ENCODE assay signal across 23 cellular contexts in the genomic region with DNA sequence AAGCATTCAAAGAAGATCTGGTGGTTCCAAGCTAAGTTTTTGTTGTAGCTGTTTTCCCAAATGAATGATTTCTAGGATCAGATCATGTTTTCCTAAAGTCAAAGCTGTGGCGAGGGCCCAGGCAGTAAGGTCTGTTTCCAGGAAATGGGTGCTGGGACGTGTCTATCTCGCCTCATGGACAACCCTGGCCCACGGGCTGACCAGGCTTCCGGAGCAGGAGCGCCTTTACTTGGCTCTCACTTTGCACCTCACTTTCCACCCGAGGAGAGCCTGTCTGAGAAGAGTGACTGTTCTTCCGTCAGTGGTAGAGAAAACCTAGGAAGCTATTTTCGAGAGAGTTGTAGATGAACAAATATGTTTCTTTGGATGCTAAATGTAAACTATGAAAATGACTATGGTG.
A peak's percentile ranks its signal among the peaks of the same experiment; 100 is the strongest.
DNase-seq lines count a peak whose midpoint lies in the region; ATAC-seq and TF ChIP-seq lines count a peak whose summit lies in the region.
"Had no signal": no experiment of that assay in that cellular context is flagged by ENCODE, and none has a peak within 500 bp of the region (broad histone marks: within the 10 kb centered on the region; RNA-seq: fewer than 3 reads in every experiment).

No MANE protein-coding gene starts in this region.

- no peak overlapping the region for H3K27ac ChIP-seq in left ventricle myocardium inferior (replicated peaks)
- H3K27ac ChIP-seq in IMR-90 (ENCODE audit: insufficient read depth, low read length): no peak overlapping the region
- H3K27ac ChIP-seq: BLaER1 had no signal

- no peak overlapping the region for H3K18ac ChIP-seq in IMR-90 (ENCODE audit: low read depth, low read length)

- intact Hi-C loops in Right ventricle myocardium superior (cut with DNase I): no loop called here
- intact Hi-C loops in left ventricle myocardium inferior (cut with micrococcal nuclease): no loop called here
- intact Hi-C loops in left ventricle myocardium superior (cut with micrococcal nuclease): no loop called here
- intact Hi-C loops in Right ventricle myocardium inferior (cut with DNase I): no loop called here
- intact Hi-C loops in IMR-90 (cut with micrococcal nuclease): no loop called here

- H4K20me1 ChIP-seq in IMR-90 (ENCODE audit: insufficient read depth, low read length): no peaks in the 10 kb centered on the region
- H4K20me1 ChIP-seq: BLaER1 had no signal

- H3K4me1 ChIP-seq in left ventricle myocardium inferior (peaks cover 13% of the 10 kb centered on the region), IMR-90 (ENCODE audit: control insufficient read depth, insufficient read depth, low read length) (no peaks in the 10 kb centered on the region)
- H3K4me1 ChIP-seq: BE2C, BLaER1 had no signal

- H2BK120ac ChIP-seq in IMR-90 (ENCODE audit: low read depth, low read length): no peak overlapping the region

- dilution Hi-C loops in IMR-90 (cut with HindIII; ENCODE audit: low sequenced_read_pairs, unreplicated experiment): no loop called here

- TF ChIP-seq CTCF in left ventricle myocardium inferior (IDR thresholded peaks at IDR 0.05; ENCODE audit: borderline replicate concordance): no peak
- TF ChIP-seq CTCF in IMR-90 (conservative IDR thresholded peaks at IDR 0.05; ENCODE audit: low read depth, low read length): no peak

- H3K4me3 ChIP-seq in left ventricle myocardium inferior: no peak overlapping the region
- H3K4me3 ChIP-seq in IMR-90 (ENCODE audit: insufficient read depth, low read depth, low read length): no peak overlapping the region
- H3K4me3 ChIP-seq: BLaER1, GM12878 had no signal

- no peaks in the 10 kb centered on the region for H3K27me3 ChIP-seq in left ventricle myocardium inferior (ENCODE audit: low read depth)
- H3K27me3 ChIP-seq in IMR-90 (ENCODE audit: control insufficient read depth, insufficient read depth, low read length): no peaks in the 10 kb centered on the region
- H3K27me3 ChIP-seq: BE2C, BLaER1 had no signal

- H2BK15ac ChIP-seq in IMR-90 (ENCODE audit: low read depth, low read length): no peak overlapping the region

- BruUV-seq in IMR-90 (replicated peaks; lab: Mats Ljungman, UMichigan): no TSS peak

- WGBS in IMR-90 (ENCODE audit: extremely low coverage in 2 of 2, insufficient read length in 1 of 2), 2 experiments: no CpG with 5 or more reads among the region's 9 CpGs

- no peak overlapping the region for H3K4ac ChIP-seq in IMR-90 (ENCODE audit: low read depth, low read length)

- POLR2A ChIA-PET in IMR-90 (lab: Charles Lee; ENCODE audit: unreplicated experiment): no interaction called here

- no peaks in the 10 kb centered on the region for H3K36me3 ChIP-seq in left ventricle myocardium inferior
- H3K36me3 ChIP-seq in IMR-90 (ENCODE audit: control insufficient read depth, insufficient read depth, low read length): no peaks in the 10 kb centered on the region
- H3K36me3 ChIP-seq: BE2C, BLaER1 had no signal

- H3K14ac ChIP-seq in IMR-90 (replicated peaks; ENCODE audit: low read depth, low read length): no peak overlapping the region

- ATAC-seq in Right ventricle myocardium superior (ENCODE audit: poor library complexity): peak; percentile 34
- ATAC-seq in left ventricle myocardium superior: peak; percentile 29
- ATAC-seq in Right ventricle myocardium inferior: no peak
- no peak for ATAC-seq in IMR-90 (ENCODE audit: low read depth)
- ATAC-seq: GM12878 had no signal

- no peaks in the 10 kb centered on the region for H3K9me3 ChIP-seq in left ventricle myocardium inferior (replicated peaks)
- H3K9me3 ChIP-seq in IMR-90 (ENCODE audit: control insufficient read depth, insufficient read depth, low read length): peaks cover 12% of the 10 kb centered on the region
- H3K9me3 ChIP-seq: BE2C, BLaER1 had no signal

- no peak overlapping the region for H2BK20ac ChIP-seq in IMR-90 (ENCODE audit: low read depth, low read length)

- no peaks in the 10 kb centered on the region for H3K79me1 ChIP-seq in IMR-90 (ENCODE audit: low read depth in 1 of 2, low read length in 2 of 2)

- H2BK5ac ChIP-seq in IMR-90 (ENCODE audit: low read depth, low read length, poor library complexity, severe bottlenecking): no peak overlapping the region

- H4K8ac ChIP-seq in IMR-90 (ENCODE audit: low read depth in 2 of 2, low read length in 2 of 2): no peak overlapping the region

- no peak overlapping the region for H4K5ac ChIP-seq in IMR-90 (ENCODE audit: low read depth, low read length)

- no peak for TF ChIP-seq POLR2A in IMR-90 (IDR thresholded peaks at IDR 0.05; ENCODE audit: low read depth, low read length)

- H2AK9ac ChIP-seq in IMR-90 (replicated peaks; ENCODE audit: low read depth, low read length, poor library complexity): peak overlapping the region; percentile 61

- no peak overlapping the region for H3K23ac ChIP-seq in IMR-90 (ENCODE audit: low read depth, low read length)

- no peaks in the 10 kb centered on the region for H3K9me1 ChIP-seq in IMR-90 (ENCODE audit: insufficient read depth, low read length)

- no peak overlapping the region for H2AFZ ChIP-seq in IMR-90 (replicated peaks; ENCODE audit: low read length, poor library complexity)

- no peak overlapping the region for H2AK5ac ChIP-seq in IMR-90 (ENCODE audit: low read depth, low read length)

- in situ Hi-C loops in IMR-90 (cut with MboI; ENCODE audit: low sequenced_read_pairs): no loop called here

- DNase-seq in Right ventricle myocardium superior (no peak), left ventricle myocardium inferior (no peak), left ventricle myocardium superior (no peak), Right ventricle myocardium inferior (ENCODE audit: missing footprints) (no peak), IMR-90 (no peak), pons (ENCODE audit: low spot score) (no peak), NCI-H69 (lab: John Stamatoyannopoulos, UW) (no peak)
- DNase-seq: 8988T; ACHN; BE2C; C1 segment of cervical spinal cord; CD4-positive, alpha-beta memory T cell; CD4-positive, CD25-positive, alpha-beta regulatory T cell; CD8-positive, alpha-beta memory T cell; DMS 273 treated with DMSO at 0.1 percent for 48 hours; DMS153; DMS53; DMS79; DND-41; EL; GDM1 had no signal

- no peak overlapping the region for H3K9ac ChIP-seq in IMR-90 (ENCODE audit: low read depth, low read length)
- H3K9ac ChIP-seq: BLaER1 had no signal

- CTCF ChIA-PET in IMR-90 (lab: Yijun Ruan, JAX): no interaction called here

- no peak overlapping the region for H3K4me2 ChIP-seq in IMR-90 (ENCODE audit: low read depth, low read length)
- H3K4me2 ChIP-seq: BLaER1 had no signal

- H3K56ac ChIP-seq in IMR-90 (ENCODE audit: extremely low read depth, insufficient read depth, low read length): no peak overlapping the region

- TF ChIP-seq RAD21 in IMR-90 (IDR thresholded peaks at IDR 0.05; ENCODE audit: low read length): no peak

- no peak overlapping the region for H4K91ac ChIP-seq in IMR-90 (ENCODE audit: insufficient read depth, low read depth, low read length)

TF ChIP-seq in IMR-90, 13 proteins besides CTCF, POLR2A, EP300 and RAD21:
- TF ChIP-seq SMC3 (IDR thresholded peaks at IDR 0.05; ENCODE audit: low read depth, low read length): no peak
- no peak for TF ChIP-seq MXI1 (IDR thresholded peaks at IDR 0.05; ENCODE audit: borderline replicate concordance, low read depth, low read length)
- TF ChIP-seq, protein P1, sequence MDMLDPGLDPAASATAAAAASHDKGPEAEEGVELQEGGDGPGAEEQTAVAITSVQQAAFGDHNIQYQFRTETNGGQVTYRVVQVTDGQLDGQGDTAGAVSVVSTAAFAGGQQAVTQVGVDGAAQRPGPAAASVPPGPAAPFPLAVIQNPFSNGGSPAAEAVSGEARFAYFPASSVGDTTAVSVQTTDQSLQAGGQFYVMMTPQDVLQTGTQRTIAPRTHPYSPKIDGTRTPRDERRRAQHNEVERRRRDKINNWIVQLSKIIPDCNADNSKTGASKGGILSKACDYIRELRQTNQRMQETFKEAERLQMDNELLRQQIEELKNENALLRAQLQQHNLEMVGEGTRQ (IDR thresholded peaks at IDR 0.05; ENCODE audit: low read depth, low read length): no peak
- TF ChIP-seq BHLHE40 (IDR thresholded peaks at IDR 0.05; ENCODE audit: low read depth, low read length): no peak
- TF ChIP-seq FOS (IDR thresholded peaks at IDR 0.05; ENCODE audit: low read depth, low read length): no peak
- TF ChIP-seq RFX5 (IDR thresholded peaks at IDR 0.05; ENCODE audit: low read depth, low read length): no peak
- TF ChIP-seq RCOR1 (IDR thresholded peaks at IDR 0.05; ENCODE audit: insufficient replicate concordance, low read length): no peak
- TF ChIP-seq, protein P2, sequence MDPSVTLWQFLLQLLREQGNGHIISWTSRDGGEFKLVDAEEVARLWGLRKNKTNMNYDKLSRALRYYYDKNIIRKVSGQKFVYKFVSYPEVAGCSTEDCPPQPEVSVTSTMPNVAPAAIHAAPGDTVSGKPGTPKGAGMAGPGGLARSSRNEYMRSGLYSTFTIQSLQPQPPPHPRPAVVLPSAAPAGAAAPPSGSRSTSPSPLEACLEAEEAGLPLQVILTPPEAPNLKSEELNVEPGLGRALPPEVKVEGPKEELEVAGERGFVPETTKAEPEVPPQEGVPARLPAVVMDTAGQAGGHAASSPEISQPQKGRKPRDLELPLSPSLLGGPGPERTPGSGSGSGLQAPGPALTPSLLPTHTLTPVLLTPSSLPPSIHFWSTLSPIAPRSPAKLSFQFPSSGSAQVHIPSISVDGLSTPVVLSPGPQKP (IDR thresholded peaks at IDR 0.05; ENCODE audit: borderline replicate concordance, low read depth, low read length): no peak
- no peak for TF ChIP-seq NFE2L2 (IDR thresholded peaks at IDR 0.05; ENCODE audit: low read depth, low read length)
- no peak for TF ChIP-seq MAZ (IDR thresholded peaks at IDR 0.05; ENCODE audit: borderline replicate concordance, low read depth, low read length)
- no peak for TF ChIP-seq MAFK (IDR thresholded peaks at IDR 0.05; ENCODE audit: low read depth, low read length)
- no peak for TF ChIP-seq CHD1 (IDR thresholded peaks at IDR 0.05; ENCODE audit: low read depth, low read length)
- no peak for TF ChIP-seq CEBPB (IDR thresholded peaks at IDR 0.05; ENCODE audit: low read depth, low read length)

Comparison
In these comparisons a context has a peak if more than half of its experiments do, and no peak if none do; other contexts are left out.
1. ATAC-seq: peak in Right ventricle myocardium superior (single experiment) and left ventricle myocardium superior (single experiment); none in Right ventricle myocardium inferior (single experiment) and IMR-90 (single experiment).